ENCODE assay signal across 29 cellular contexts in genomic region chr1:51741121-51741681, GRCh38.
"Had no signal": no experiment of that assay in that cellular context is flagged by ENCODE, and none has a peak within 500 bp of the region (broad histone marks: within the 10 kb centered on the region; RNA-seq: fewer than 3 reads in every experiment).

No MANE protein-coding gene starts in this region.

- H3K4me1 Mint-ChIP-seq: neural crest cell had no signal

- H3K27me3 Mint-ChIP-seq: naive thymus-derived CD8-positive, alpha-beta T cell; stimulated activated memory B cell treated with anti-CD40 and anti-IgM and Interleukin-4, amounts not matched to agents 10 μg/mL and 1 μg/mL and 100 μg/mL, for 72 hours; stimulated activated naive CD8-positive, alpha-beta T cell treated with anti-CD3 and anti-CD28 coated beads, Interleukin-15, Interleukin-2, amounts not matched to agents 100 ng/mL and 50 ng/mL, for 24 hours had no signal

- H3K36me3 ChIP-seq: esophagus muscularis mucosa, gastrocnemius medialis, ovary, prostate gland, tibial nerve, upper lobe of right lung, vagina had no signal

- H3K27me3 ChIP-seq: dorsolateral prefrontal cortex, esophagus muscularis mucosa, gastrocnemius medialis, heart right ventricle, ovary, spleen, testis, tibial nerve, upper lobe of right lung, vagina had no signal

- H3K27ac Mint-ChIP-seq: stimulated activated memory B cell treated with anti-CD40 and anti-IgM and Interleukin-4, amounts not matched to agents 10 μg/mL and 1 μg/mL and 100 μg/mL, for 72 hours; stimulated activated naive CD8-positive, alpha-beta T cell treated with anti-CD3 and anti-CD28 coated beads, Interleukin-15, Interleukin-2, amounts not matched to agents 100 ng/mL and 50 ng/mL, for 24 hours had no signal

- H3K27ac ChIP-seq: coronary artery, dorsolateral prefrontal cortex, epithelial cell of prostate, esophagus muscularis mucosa, gastrocnemius medialis, heart right ventricle, ovary, prostate gland, spleen, testis, tibial nerve, upper lobe of right lung, vagina had no signal

- DNase-seq: dorsolateral prefrontal cortex; effector CD8-positive, alpha-beta T cell; gastrocnemius medialis; heart right ventricle; hypothalamus; islet precursor cell; mammary epithelial cell; mucosa of descending colon; naive thymus-derived CD8-positive, alpha-beta T cell; nucleus accumbens; ovary; retina; spleen; stimulated activated CD4-positive, alpha-beta T cell treated with anti-CD3 and anti-CD28 coated beads, Interleukin-15, amount 100 ng/mL, for 24 hours; stimulated activated CD4-positive, alpha-beta T cell treated with anti-CD3 and anti-CD28 coated beads, Interleukin-1b, Interleukin-23, amount 100 ng/mL, for 48 hours; stimulated activated CD4-positive, alpha-beta T cell treated with anti-CD3 and anti-CD28 coated beads, Interleukin-4, amount 100 ng/mL, for 24 hours; testis; upper lobe of right lung had no signal

- H3K4me3 Mint-ChIP-seq: naive thymus-derived CD8-positive, alpha-beta T cell; neural crest cell; stimulated activated memory B cell treated with anti-CD40 and anti-IgM and Interleukin-4, amounts not matched to agents 10 μg/mL and 1 μg/mL and 100 μg/mL, for 72 hours; stimulated activated naive CD8-positive, alpha-beta T cell treated with anti-CD3 and anti-CD28 coated beads, Interleukin-15, Interleukin-2, amounts not matched to agents 100 ng/mL and 50 ng/mL, for 24 hours had no signal

- ATAC-seq: gastrocnemius medialis; heart right ventricle; left lobe of liver; mucosa of descending colon; naive thymus-derived CD8-positive, alpha-beta T cell; sciatic nerve; upper lobe of right lung had no signal

- H3K4me1 ChIP-seq: prostate gland had no signal

- H3K9me3 Mint-ChIP-seq: naive thymus-derived CD8-positive, alpha-beta T cell; neural crest cell; stimulated activated memory B cell treated with anti-CD40 and anti-IgM and Interleukin-4, amounts not matched to agents 10 μg/mL and 1 μg/mL and 100 μg/mL, for 72 hours; stimulated activated naive CD8-positive, alpha-beta T cell treated with anti-CD3 and anti-CD28 coated beads, Interleukin-15, Interleukin-2, amounts not matched to agents 100 ng/mL and 50 ng/mL, for 24 hours had no signal

- H3K9me3 ChIP-seq: esophagus muscularis mucosa, gastrocnemius medialis, heart right ventricle, mucosa of descending colon, ovary, prostate gland, spleen, testis, tibial nerve, upper lobe of right lung, vagina had no signal

- H3K4me3 ChIP-seq: coronary artery, dorsolateral prefrontal cortex, esophagus muscularis mucosa, gastrocnemius medialis, heart right ventricle, mucosa of descending colon, ovary, prostate gland, spleen, testis, tibial nerve, upper lobe of right lung, vagina had no signal
